ENCODE assay signal across 1 cellular context in the genomic region with DNA sequence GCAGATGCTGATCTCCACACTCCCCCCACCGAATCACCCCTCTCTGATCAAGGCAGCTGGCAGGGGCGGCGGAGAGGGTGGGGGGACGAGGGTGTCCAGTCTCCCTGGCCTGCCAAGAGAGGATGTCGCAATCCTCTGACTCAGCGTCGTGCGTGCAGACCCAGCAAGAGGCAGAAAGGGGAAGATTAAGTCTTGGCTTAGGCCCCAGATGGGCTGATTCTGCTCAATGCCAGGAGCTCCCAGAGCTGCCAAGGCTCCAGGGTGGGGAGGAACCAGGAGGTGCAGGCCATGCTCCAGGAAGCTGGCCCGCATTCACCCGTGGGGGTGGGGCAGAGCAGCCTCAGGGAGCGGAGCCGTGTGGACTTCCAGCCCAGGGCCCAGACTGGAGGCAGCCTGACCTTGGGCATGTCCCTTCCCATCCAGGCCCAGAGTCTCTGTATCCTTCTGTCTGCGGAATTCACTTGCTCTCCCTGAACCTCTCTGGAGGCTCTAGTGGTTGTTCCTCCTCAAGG.
TF ChIP-seq lines count a peak whose summit lies in the region.

No MANE protein-coding gene starts in this region.

TF ChIP-seq in HepG2, 621 proteins besides CTCF, POLR2A, EP300 and RAD21 (continued from another document and continues in another):
- TF ChIP-seq, protein P1, sequence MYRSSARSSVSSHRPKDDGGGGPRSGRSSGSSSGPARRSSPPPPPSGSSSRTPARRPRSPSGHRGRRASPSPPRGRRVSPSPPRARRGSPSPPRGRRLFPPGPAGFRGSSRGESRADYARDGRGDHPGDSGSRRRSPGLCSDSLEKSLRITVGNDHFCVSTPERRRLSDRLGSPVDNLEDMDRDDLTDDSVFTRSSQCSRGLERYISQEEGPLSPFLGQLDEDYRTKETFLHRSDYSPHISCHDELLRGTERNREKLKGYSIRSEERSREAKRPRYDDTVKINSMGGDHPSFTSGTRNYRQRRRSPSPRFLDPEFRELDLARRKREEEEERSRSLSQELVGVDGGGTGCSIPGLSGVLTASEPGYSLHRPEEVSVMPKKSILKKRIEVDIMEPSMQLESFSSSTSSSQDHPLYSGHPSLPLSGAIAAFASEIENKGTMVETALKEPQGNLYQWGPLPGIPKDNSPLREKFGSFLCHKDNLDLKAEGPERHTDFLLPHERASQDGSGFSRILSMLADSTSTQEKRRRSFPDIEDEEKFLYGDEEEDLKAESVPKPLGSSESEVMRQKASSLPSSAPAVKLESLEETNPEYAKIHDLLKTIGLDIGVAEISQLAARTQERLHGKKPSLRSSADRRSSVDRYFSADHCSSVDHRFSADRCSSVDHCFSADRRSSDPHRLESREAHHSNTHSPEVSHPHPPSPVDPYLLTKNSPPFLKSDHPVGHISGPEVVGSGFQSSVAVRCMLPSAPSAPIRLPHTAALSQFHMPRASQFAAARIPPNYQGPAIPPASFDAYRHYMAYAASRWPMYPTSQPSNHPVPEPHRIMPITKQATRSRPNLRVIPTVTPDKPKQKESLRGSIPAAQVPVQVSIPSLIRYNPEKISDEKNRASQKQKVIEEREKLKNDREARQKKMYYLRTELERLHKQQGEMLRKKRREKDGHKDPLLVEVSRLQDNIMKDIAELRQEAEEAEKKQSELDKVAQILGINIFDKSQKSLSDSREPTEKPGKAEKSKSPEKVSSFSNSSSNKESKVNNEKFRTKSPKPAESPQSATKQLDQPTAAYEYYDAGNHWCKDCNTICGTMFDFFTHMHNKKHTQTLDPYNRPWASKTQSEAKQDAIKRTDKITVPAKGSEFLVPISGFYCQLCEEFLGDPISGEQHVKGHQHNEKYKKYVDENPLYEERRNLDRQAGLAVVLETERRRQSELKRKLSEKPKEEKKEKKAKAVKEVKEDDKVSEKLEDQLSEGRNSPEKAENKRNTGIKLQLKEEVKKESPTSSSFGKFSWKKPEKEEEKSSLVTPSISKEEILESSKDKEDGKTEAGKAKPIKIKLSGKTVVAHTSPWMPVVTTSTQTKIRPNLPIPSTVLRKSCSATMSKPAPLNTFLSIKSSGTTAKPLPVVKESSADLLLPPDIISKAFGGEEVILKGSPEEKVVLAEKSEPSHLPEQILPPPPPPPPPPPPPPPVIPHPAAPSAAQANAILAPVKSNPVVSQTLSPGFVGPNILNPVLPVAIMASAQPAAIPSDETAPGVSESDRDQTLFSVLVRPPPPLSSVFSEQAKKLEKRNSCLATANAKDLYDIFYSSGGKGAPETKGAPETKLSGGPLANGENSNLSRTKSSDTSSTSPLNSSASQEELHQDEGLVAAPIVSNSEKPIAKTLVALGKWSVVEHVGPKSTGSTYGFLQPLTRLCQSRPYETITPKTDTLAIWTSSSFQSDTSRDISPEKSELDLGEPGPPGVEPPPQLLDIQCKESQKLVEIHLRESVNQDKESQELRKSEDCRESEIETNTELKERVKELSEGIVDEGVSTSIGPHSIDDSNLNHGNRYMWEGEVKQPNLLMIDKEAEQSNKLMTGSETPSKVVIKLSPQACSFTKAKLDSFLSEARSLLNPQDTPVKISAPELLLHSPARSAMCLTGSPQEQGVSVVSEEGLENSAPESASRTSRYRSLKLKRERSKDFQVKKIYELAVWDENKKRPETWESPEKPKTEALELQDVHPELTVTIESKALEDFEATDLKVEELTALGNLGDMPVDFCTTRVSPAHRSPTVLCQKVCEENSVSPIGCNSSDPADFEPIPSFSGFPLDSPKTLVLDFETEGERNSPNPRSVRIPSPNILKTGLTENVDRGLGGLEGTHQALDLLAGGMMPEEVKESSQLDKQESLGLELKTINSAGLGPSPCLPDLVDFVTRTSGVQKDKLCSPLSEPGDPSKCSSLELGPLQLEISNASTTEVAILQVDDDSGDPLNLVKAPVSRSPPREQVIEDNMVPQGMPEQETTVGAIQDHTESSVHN (CRISPR knock-in tag; IDR thresholded peaks at IDR 0.05) = no peak
- TF ChIP-seq ZFYVE20 (CRISPR knock-in tag; IDR thresholded peaks at IDR 0.05; ENCODE audit: borderline replicate concordance, low read depth) (no peak), ASH2L (IDR thresholded peaks at IDR 0.05; ENCODE audit: insufficient read length, low read depth, low read length) (no peak), CBX2 (IDR thresholded peaks at IDR 0.05; ENCODE audit: low read depth, low read length) (no peak), CBX2 (CRISPR knock-in tag; IDR thresholded peaks at IDR 0.05; ENCODE audit: low read depth) (no peak), THYN1 (CRISPR knock-in tag; IDR thresholded peaks at IDR 0.05; ENCODE audit: borderline replicate concordance, low read depth) (no peak), MEIS2 (CRISPR knock-in tag; IDR thresholded peaks at IDR 0.05) (no peak), ZNF83 (CRISPR knock-in tag; IDR thresholded peaks at IDR 0.05; ENCODE audit: borderline replicate concordance) (no peak), TSC22D2 (CRISPR knock-in tag; IDR thresholded peaks at IDR 0.05; ENCODE audit: borderline replicate concordance) (no peak), ZNF737 (CRISPR knock-in tag; IDR thresholded peaks at IDR 0.05; ENCODE audit: borderline replicate concordance) (no peak), GATAD2A (CRISPR knock-in tag; IDR thresholded peaks at IDR 0.05) (peak; percentile 74), ZNF598 (CRISPR knock-in tag; IDR thresholded peaks at IDR 0.05; ENCODE audit: borderline replicate concordance) (no peak; the same call in 1 of the 2 replicates), MIER2 (CRISPR knock-in tag; IDR thresholded peaks at IDR 0.05) (no peak), HNRNPL (IDR thresholded peaks at IDR 0.05; ENCODE audit: low read depth, low read length) (peak; percentile 73; the same call in 1 of the 2 replicates), ZNF589 (CRISPR knock-in tag; conservative IDR thresholded peaks at IDR 0.05) (no peak), CREM (IDR thresholded peaks at IDR 0.05) (no peak), CREM (CRISPR knock-in tag; IDR thresholded peaks at IDR 0.05) (no peak), KLF9 (CRISPR knock-in tag; IDR thresholded peaks at IDR 0.05; ENCODE audit: low read depth) (no peak), MLLT10 (CRISPR knock-in tag; IDR thresholded peaks at IDR 0.05) (no peak), ATRX (CRISPR knock-in tag; IDR thresholded peaks at IDR 0.05; ENCODE audit: borderline replicate concordance) (no peak), ZNF607 (CRISPR knock-in tag; IDR thresholded peaks at IDR 0.05; ENCODE audit: borderline replicate concordance) (no peak), ZNF614 (CRISPR knock-in tag; IDR thresholded peaks at IDR 0.05; ENCODE audit: borderline replicate concordance) (no peak; the same call in 1 of the 2 replicates), ZNF30 (CRISPR knock-in tag; IDR thresholded peaks at IDR 0.05) (no peak), ZNF180 (CRISPR knock-in tag; IDR thresholded peaks at IDR 0.05; ENCODE audit: borderline replicate concordance, low read depth) (no peak), GABPA (IDR thresholded peaks at IDR 0.05; ENCODE audit: low read depth, low read length) (no peak), GABPA (CRISPR knock-in tag; IDR thresholded peaks at IDR 0.05; ENCODE audit: low read depth) (no peak)
- TF ChIP-seq, protein P2, sequence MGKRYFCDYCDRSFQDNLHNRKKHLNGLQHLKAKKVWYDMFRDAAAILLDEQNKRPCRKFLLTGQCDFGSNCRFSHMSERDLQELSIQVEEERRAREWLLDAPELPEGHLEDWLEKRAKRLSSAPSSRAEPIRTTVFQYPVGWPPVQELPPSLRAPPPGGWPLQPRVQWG (CRISPR knock-in tag; IDR thresholded peaks at IDR 0.05; ENCODE audit: borderline replicate concordance, low read depth) = no peak
- TF ChIP-seq, protein P3, sequence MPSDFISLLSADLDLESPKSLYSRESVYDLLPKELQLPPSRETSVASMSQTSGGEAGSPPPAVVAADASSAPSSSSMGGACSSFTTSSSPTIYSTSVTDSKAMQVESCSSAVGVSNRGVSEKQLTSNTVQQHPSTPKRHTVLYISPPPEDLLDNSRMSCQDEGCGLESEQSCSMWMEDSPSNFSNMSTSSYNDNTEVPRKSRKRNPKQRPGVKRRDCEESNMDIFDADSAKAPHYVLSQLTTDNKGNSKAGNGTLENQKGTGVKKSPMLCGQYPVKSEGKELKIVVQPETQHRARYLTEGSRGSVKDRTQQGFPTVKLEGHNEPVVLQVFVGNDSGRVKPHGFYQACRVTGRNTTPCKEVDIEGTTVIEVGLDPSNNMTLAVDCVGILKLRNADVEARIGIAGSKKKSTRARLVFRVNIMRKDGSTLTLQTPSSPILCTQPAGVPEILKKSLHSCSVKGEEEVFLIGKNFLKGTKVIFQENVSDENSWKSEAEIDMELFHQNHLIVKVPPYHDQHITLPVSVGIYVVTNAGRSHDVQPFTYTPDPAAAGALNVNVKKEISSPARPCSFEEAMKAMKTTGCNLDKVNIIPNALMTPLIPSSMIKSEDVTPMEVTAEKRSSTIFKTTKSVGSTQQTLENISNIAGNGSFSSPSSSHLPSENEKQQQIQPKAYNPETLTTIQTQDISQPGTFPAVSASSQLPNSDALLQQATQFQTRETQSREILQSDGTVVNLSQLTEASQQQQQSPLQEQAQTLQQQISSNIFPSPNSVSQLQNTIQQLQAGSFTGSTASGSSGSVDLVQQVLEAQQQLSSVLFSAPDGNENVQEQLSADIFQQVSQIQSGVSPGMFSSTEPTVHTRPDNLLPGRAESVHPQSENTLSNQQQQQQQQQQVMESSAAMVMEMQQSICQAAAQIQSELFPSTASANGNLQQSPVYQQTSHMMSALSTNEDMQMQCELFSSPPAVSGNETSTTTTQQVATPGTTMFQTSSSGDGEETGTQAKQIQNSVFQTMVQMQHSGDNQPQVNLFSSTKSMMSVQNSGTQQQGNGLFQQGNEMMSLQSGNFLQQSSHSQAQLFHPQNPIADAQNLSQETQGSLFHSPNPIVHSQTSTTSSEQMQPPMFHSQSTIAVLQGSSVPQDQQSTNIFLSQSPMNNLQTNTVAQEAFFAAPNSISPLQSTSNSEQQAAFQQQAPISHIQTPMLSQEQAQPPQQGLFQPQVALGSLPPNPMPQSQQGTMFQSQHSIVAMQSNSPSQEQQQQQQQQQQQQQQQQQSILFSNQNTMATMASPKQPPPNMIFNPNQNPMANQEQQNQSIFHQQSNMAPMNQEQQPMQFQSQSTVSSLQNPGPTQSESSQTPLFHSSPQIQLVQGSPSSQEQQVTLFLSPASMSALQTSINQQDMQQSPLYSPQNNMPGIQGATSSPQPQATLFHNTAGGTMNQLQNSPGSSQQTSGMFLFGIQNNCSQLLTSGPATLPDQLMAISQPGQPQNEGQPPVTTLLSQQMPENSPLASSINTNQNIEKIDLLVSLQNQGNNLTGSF (CRISPR knock-in tag; IDR thresholded peaks at IDR 0.05) = no peak
- TF ChIP-seq, protein P4, sequence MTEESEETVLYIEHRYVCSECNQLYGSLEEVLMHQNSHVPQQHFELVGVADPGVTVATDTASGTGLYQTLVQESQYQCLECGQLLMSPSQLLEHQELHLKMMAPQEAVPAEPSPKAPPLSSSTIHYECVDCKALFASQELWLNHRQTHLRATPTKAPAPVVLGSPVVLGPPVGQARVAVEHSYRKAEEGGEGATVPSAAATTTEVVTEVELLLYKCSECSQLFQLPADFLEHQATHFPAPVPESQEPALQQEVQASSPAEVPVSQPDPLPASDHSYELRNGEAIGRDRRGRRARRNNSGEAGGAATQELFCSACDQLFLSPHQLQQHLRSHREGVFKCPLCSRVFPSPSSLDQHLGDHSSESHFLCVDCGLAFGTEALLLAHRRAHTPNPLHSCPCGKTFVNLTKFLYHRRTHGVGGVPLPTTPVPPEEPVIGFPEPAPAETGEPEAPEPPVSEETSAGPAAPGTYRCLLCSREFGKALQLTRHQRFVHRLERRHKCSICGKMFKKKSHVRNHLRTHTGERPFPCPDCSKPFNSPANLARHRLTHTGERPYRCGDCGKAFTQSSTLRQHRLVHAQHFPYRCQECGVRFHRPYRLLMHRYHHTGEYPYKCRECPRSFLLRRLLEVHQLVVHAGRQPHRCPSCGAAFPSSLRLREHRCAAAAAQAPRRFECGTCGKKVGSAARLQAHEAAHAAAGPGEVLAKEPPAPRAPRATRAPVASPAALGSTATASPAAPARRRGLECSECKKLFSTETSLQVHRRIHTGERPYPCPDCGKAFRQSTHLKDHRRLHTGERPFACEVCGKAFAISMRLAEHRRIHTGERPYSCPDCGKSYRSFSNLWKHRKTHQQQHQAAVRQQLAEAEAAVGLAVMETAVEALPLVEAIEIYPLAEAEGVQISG (CRISPR knock-in tag; IDR thresholded peaks at IDR 0.05) = 0 out of 2 replicates have a peak, but pooled peaks have one; percentile 35
- TF ChIP-seq, protein P5, sequence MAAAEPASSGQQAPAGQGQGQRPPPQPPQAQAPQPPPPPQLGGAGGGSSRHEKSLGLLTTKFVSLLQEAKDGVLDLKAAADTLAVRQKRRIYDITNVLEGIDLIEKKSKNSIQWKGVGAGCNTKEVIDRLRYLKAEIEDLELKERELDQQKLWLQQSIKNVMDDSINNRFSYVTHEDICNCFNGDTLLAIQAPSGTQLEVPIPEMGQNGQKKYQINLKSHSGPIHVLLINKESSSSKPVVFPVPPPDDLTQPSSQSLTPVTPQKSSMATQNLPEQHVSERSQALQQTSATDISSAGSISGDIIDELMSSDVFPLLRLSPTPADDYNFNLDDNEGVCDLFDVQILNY (CRISPR knock-in tag; conservative IDR thresholded peaks at IDR 0.05) = no peak
- TF ChIP-seq, protein P6, sequence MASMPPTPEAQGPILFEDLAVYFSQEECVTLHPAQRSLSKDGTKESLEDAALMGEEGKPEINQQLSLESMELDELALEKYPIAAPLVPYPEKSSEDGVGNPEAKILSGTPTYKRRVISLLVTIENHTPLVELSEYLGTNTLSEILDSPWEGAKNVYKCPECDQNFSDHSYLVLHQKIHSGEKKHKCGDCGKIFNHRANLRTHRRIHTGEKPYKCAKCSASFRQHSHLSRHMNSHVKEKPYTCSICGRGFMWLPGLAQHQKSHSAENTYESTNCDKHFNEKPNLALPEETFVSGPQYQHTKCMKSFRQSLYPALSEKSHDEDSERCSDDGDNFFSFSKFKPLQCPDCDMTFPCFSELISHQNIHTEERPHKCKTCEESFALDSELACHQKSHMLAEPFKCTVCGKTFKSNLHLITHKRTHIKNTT (CRISPR knock-in tag; IDR thresholded peaks at IDR 0.05) = no peak
- TF ChIP-seq, protein P7, sequence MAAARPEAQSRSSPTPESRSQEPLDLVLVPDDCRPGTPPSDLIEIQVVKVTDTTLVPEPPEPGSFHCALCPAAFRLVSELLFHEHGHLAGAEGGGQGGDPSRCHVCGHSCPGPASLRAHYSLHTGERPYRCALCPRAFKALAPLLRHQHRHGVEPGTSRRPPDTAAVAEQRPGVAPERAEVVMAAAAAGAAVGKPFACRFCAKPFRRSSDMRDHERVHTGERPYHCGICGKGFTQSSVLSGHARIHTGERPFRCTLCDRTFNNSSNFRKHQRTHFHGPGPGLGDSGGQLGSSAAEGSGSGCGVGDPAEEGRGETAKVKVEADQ (CRISPR knock-in tag; IDR thresholded peaks at IDR 0.05; ENCODE audit: borderline replicate concordance) = no peak; the same call in 1 of the 2 replicates
